ENCODE assay signal across 8 cellular contexts in genomic region chr16:79261461-79261860, GRCh38.
A peak's percentile ranks its signal among the peaks of the same experiment; 100 is the strongest.
DNase-seq lines count a peak whose midpoint lies in the region; ATAC-seq and TF ChIP-seq lines count a peak whose summit lies in the region.

No MANE protein-coding gene starts in this region.

- TF ChIP-seq RAD21 in Ishikawa (IDR thresholded peaks at IDR 0.05; ENCODE audit: low read depth): 0 out of 2 replicates have a peak, but pooled peaks have one; percentile 5

- peak; percentile 70 for DNase-seq in DMS53 (lab: John Stamatoyannopoulos, UW)
- DNase-seq in activated CD4-positive, alpha-beta memory T cell treated with anti-CD3 and anti-CD28 coated beads, Interleukin-2, amount 10 ng/mL, durations not matched to agents 7 days and 5 days: peak; percentile 63
- DNase-seq in iPS DF 19.7 (ENCODE audit: low read depth, low spot score): peak; percentile 9
- DNase-seq in stimulated activated CD4-positive, alpha-beta T cell treated with anti-CD3 and anti-CD28 coated beads, Interleukin-4, amount 100 ng/mL, for 4 hours: peak; percentile 31 to 49
- DNase-seq in COLO829 (ENCODE audit: low spot score): no peak
- no peak for DNase-seq in amniotic stem cell (lab: John Stamatoyannopoulos, UW)

- H3K4me1 Mint-ChIP-seq in activated CD4-positive, alpha-beta memory T cell treated with anti-CD3 and anti-CD28 coated beads, Interleukin-2, amount 10 ng/mL, durations not matched to agents 7 days and 5 days: peaks cover 65% of the 10 kb centered on the region

- no peak overlapping the region for H3K4me3 Mint-ChIP-seq in activated CD4-positive, alpha-beta memory T cell treated with anti-CD3 and anti-CD28 coated beads, Interleukin-2, amount 10 ng/mL, durations not matched to agents 7 days and 5 days

- no peak for ATAC-seq in GM18873 (IDR thresholded peaks at IDR 0.05; ENCODE audit: low FRiP score, unreplicated experiment)

- H3K27me3 Mint-ChIP-seq in activated CD4-positive, alpha-beta memory T cell treated with anti-CD3 and anti-CD28 coated beads, Interleukin-2, amount 10 ng/mL, durations not matched to agents 7 days and 5 days: no peaks in the 10 kb centered on the region

- H3K27ac Mint-ChIP-seq in activated CD4-positive, alpha-beta memory T cell treated with anti-CD3 and anti-CD28 coated beads, Interleukin-2, amount 10 ng/mL, durations not matched to agents 7 days and 5 days: no peak overlapping the region

- CTCF ChIA-PET in activated CD4-positive, alpha-beta memory T cell treated with anti-CD3 and anti-CD28 coated beads, Interleukin-2, amount 10 ng/mL, durations not matched to agents 7 days and 5 days (lab: Charles Lee): interaction anchor here (0.9 to 1.4 kb wide), 5 partner anchors 7 to 215 kb away, joined by 3 to 7 read pairs (median 3); no protein-coding TSS in a partner anchor

- TF ChIP-seq EP300 in Ishikawa (IDR thresholded peaks at IDR 0.05; ENCODE audit: borderline replicate concordance): no peak

- POLR2A ChIA-PET in activated CD4-positive, alpha-beta memory T cell treated with anti-CD3 and anti-CD28 coated beads, Interleukin-2, amount 10 ng/mL, durations not matched to agents 7 days and 5 days (lab: Charles Lee): interaction anchor here (0.7 to 1.5 kb wide), 6 partner anchors 8 to 340 kb away, joined by 3 to 4 read pairs (median 3); no protein-coding TSS in a partner anchor

- no peaks in the 10 kb centered on the region for H3K9me3 Mint-ChIP-seq in activated CD4-positive, alpha-beta memory T cell treated with anti-CD3 and anti-CD28 coated beads, Interleukin-2, amount 10 ng/mL, durations not matched to agents 7 days and 5 days

- H3K36me3 Mint-ChIP-seq in activated CD4-positive, alpha-beta memory T cell treated with anti-CD3 and anti-CD28 coated beads, Interleukin-2, amount 10 ng/mL, durations not matched to agents 7 days and 5 days (ENCODE audit: low read depth): peaks cover 2% of the 10 kb centered on the region

TF ChIP-seq in Ishikawa, 13 proteins besides CTCF, POLR2A, EP300 and RAD21:
- TF ChIP-seq CREB1 (IDR thresholded peaks at IDR 0.05; ENCODE audit: low read depth) (no peak), TEAD4 (IDR thresholded peaks at IDR 0.05) (no peak), YY1 (IDR thresholded peaks at IDR 0.05; ENCODE audit: low read depth) (no peak)
- TF ChIP-seq, protein P1, sequence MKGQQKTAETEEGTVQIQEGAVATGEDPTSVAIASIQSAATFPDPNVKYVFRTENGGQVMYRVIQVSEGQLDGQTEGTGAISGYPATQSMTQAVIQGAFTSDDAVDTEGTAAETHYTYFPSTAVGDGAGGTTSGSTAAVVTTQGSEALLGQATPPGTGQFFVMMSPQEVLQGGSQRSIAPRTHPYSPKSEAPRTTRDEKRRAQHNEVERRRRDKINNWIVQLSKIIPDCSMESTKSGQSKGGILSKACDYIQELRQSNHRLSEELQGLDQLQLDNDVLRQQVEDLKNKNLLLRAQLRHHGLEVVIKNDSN (IDR thresholded peaks at IDR 0.05): no peak

Comparison
In these comparisons a context has a peak if more than half of its experiments do, and no peak if none do; other contexts are left out.
1. DNase-seq: peak in DMS53 (single experiment), activated CD4-positive, alpha-beta memory T cell treated with anti-CD3 and anti-CD28 coated beads, Interleukin-2, amount 10 ng/mL, durations not matched to agents 7 days and 5 days (single experiment), iPS DF 19.7 (single experiment) and stimulated activated CD4-positive, alpha-beta T cell treated with anti-CD3 and anti-CD28 coated beads, Interleukin-4, amount 100 ng/mL, for 4 hours (2 of 2); none in COLO829 (single experiment) and amniotic stem cell (single experiment).